In genomic region chr9:131271016-131271273, GRCh38 we compare ENCODE assay signal across 9 cellular contexts. TPM values are rescaled to one million over a fixed set of nuclear protein-coding genes. Genes with fewer than 3 reads are reported as not detected.
DNase-seq lines count a peak whose midpoint lies in the region; ATAC-seq and TF ChIP-seq lines count a peak whose summit lies in the region.
"Not testable (repeated sequence)": the region's sequence is repeated elsewhere in the genome, so short reads cannot be mapped to it uniquely, and the experiment has no call there.
"Had no signal": no experiment of that assay in that cellular context is flagged by ENCODE, and none has a peak within 500 bp of the region (broad histone marks: within the 10 kb centered on the region; RNA-seq: fewer than 3 reads in every experiment).

No MANE protein-coding gene starts in this region.

- peaks cover 71% of the 10 kb centered on the region for H3K4me1 ChIP-seq in CD4-positive, CD25-positive, alpha-beta regulatory T cell (ENCODE audit: control insufficient read depth, insufficient read depth, low read length, poor library complexity, severe bottlenecking)
- H3K4me1 ChIP-seq in Loucy (ENCODE audit: insufficient read depth, low read length, poor library complexity, severe bottlenecking) (peaks cover 86% of the 10 kb centered on the region), psoas muscle (peaks cover 86% of the 10 kb centered on the region), testis (peaks cover 69% of the 10 kb centered on the region)
- not testable (repeated sequence) for H3K4me1 ChIP-seq in liver (ENCODE audit: control insufficient read depth in 4 of 4, insufficient read depth in 4 of 4, low read length in 3 of 4)

- H2AFZ ChIP-seq in Loucy (ENCODE audit: low read length), result not testable (repeated sequence)

- H3K4me3 ChIP-seq in CD4-positive, CD25-positive, alpha-beta regulatory T cell (ENCODE audit: low read depth, low read length), result peak overlapping the region; percentile 96
- peak overlapping the region; percentile 73 for H3K4me3 ChIP-seq in Loucy (ENCODE audit: low read length, poor library complexity, severe bottlenecking)
- H3K4me3 ChIP-seq in liver (ENCODE audit: low read depth in 1 of 3, low read length in 3 of 3); testis: not testable (repeated sequence)
- H3K4me3 ChIP-seq in psoas muscle, result peak overlapping the region; percentile 22

- TF ChIP-seq POLR2A in testis (IDR thresholded peaks at IDR 0.05), result not testable (repeated sequence)

- not testable (repeated sequence) for ATAC-seq in CD4-positive, CD25-positive, alpha-beta regulatory T cell (ENCODE audit: low read depth in 2 of 2); effector memory CD8-positive, alpha-beta T cell (replicated peaks); psoas muscle

- CTCF ChIA-PET in activated CD4-positive, alpha-beta memory T cell treated with anti-CD3 and anti-CD28 coated beads for 36 hours (lab: Charles Lee), result interaction anchor here (1.4 to 11.5 kb wide), 2 partner anchors 15 to 66 kb away, joined by 5 to 109 read pairs; no protein-coding TSS in a partner anchor

- H3K27me3 ChIP-seq in CD4-positive, CD25-positive, alpha-beta regulatory T cell (ENCODE audit: control insufficient read depth, insufficient read depth, low read length); Loucy (ENCODE audit: insufficient read depth, low read length, poor library complexity, severe bottlenecking); liver (ENCODE audit: control insufficient read depth in 4 of 4, insufficient read depth in 4 of 4, low read length in 3 of 4); psoas muscle (ENCODE audit: insufficient read depth in 3 of 3, low read length in 2 of 3); testis: not testable (repeated sequence)

- H3K36me3 ChIP-seq in CD4-positive, CD25-positive, alpha-beta regulatory T cell (ENCODE audit: control insufficient read depth, insufficient read depth, low read length); Loucy (ENCODE audit: insufficient read depth, low read length); liver (ENCODE audit: control insufficient read depth in 4 of 4, insufficient read depth in 3 of 4, low read depth in 1 of 4, low read length in 3 of 4); psoas muscle (ENCODE audit: insufficient read depth in 1 of 2, low read depth in 1 of 2); testis (ENCODE audit: low read depth, missing control alignments): not testable (repeated sequence)

- not testable (repeated sequence) for H3K9me3 Mint-ChIP-seq in CD4-positive, CD25-positive, alpha-beta regulatory T cell; activated CD4-positive, alpha-beta memory T cell treated with anti-CD3 and anti-CD28 coated beads for 36 hours; activated naive CD8-positive, alpha-beta T cell (ENCODE audit: low read depth); effector memory CD8-positive, alpha-beta T cell

- WGBS in liver, result 79% methylated on average over 1 of the region's 1 CpG
- WGBS in psoas muscle, 3 donors, result 73 to 83% (median 82%) methylated on average over 1 of the region's 1 CpG
- 100% methylated on average over 1 of the region's 1 CpG; no CpG with 5 or more reads in 1 of the 2 donors for WGBS in testis, 2 donors

- peak overlapping the region; percentile 77 for H3K9ac ChIP-seq in Loucy (ENCODE audit: low read depth, low read length, poor library complexity, severe bottlenecking)
- not testable (repeated sequence) for H3K9ac ChIP-seq in liver (ENCODE audit: low read depth in 1 of 2, low read length in 2 of 2)

- H3K36me3 Mint-ChIP-seq in CD4-positive, CD25-positive, alpha-beta regulatory T cell, result peaks cover 43% of the 10 kb centered on the region
- peaks cover 46% of the 10 kb centered on the region for H3K36me3 Mint-ChIP-seq in activated CD4-positive, alpha-beta memory T cell treated with anti-CD3 and anti-CD28 coated beads for 36 hours
- H3K36me3 Mint-ChIP-seq in activated naive CD8-positive, alpha-beta T cell, result not testable (repeated sequence)
- H3K36me3 Mint-ChIP-seq in effector memory CD8-positive, alpha-beta T cell (ENCODE audit: insufficient read depth), result peaks cover 76% of the 10 kb centered on the region

- H3F3A ChIP-seq in Loucy (ENCODE audit: low read depth), result not testable (repeated sequence)

- H3K9me2 ChIP-seq in Loucy (replicated peaks; ENCODE audit: low read depth, low read length), result not testable (repeated sequence)

- intact Hi-C loops in activated CD4-positive, alpha-beta memory T cell treated with anti-CD3 and anti-CD28 coated beads for 36 hours (cut with micrococcal nuclease), result loop anchor here (5.0 kb wide), 5 partner anchors 94 to 461 kb away; partner anchors contain the start of gene NUP214
- intact Hi-C loops in psoas muscle (cut with DNase I); testis (cut with DNase I; ENCODE audit: low total_unique reads): not testable (repeated sequence)

- peak overlapping the region; percentile 90 for H3K4me2 ChIP-seq in Loucy (ENCODE audit: low read depth, low read length, poor library complexity, severe bottlenecking)

- not testable (repeated sequence) for H4K20me1 ChIP-seq in Loucy (ENCODE audit: insufficient read depth, low read length, poor library complexity, severe bottlenecking)

- peaks cover 97% of the 10 kb centered on the region for H3K79me2 ChIP-seq in Loucy (ENCODE audit: insufficient read depth, low read length)

- H3K27ac ChIP-seq in CD4-positive, CD25-positive, alpha-beta regulatory T cell (ENCODE audit: insufficient read depth, low read length, poor library complexity, severe bottlenecking), result peak overlapping the region; percentile 90
- H3K27ac ChIP-seq in liver (ENCODE audit: low read depth in 1 of 2, low read length in 2 of 2), result peak overlapping the region; percentile 46 to 68
- peak overlapping the region; percentile 98 for H3K27ac ChIP-seq in psoas muscle
- peak overlapping the region; percentile 58 to 62 for H3K27ac ChIP-seq in testis

- DNase-seq in CD4-positive, CD25-positive, alpha-beta regulatory T cell; activated CD4-positive, alpha-beta memory T cell treated with anti-CD3 and anti-CD28 coated beads for 36 hours; effector memory CD8-positive, alpha-beta T cell; psoas muscle; testis: not testable (repeated sequence)

- POLR2A ChIA-PET in activated CD4-positive, alpha-beta memory T cell treated with anti-CD3 and anti-CD28 coated beads for 36 hours (lab: Charles Lee), result interaction anchor here (1.1 to 11.6 kb wide), 4 partner anchors 17 to 146 kb away, joined by 3 to 180 read pairs (median 6); partner anchors contain the start of gene NUP214

- peaks cover 10 to 61% (median 40%) of the 10 kb centered on the region in 4 donors for H3K4me1 Mint-ChIP-seq in CD4-positive, CD25-positive, alpha-beta regulatory T cell
- peaks cover 52% of the 10 kb centered on the region for H3K4me1 Mint-ChIP-seq in activated CD4-positive, alpha-beta memory T cell treated with anti-CD3 and anti-CD28 coated beads for 36 hours (ENCODE audit: low read depth)
- peaks cover 55% of the 10 kb centered on the region for H3K4me1 Mint-ChIP-seq in activated naive CD8-positive, alpha-beta T cell (ENCODE audit: low read depth)
- H3K4me1 Mint-ChIP-seq in effector memory CD8-positive, alpha-beta T cell (ENCODE audit: low read depth in 2 of 2), result peaks cover 48 to 60% of the 10 kb centered on the region in 2 donors

- H3K4me3 Mint-ChIP-seq in CD4-positive, CD25-positive, alpha-beta regulatory T cell, result peak overlapping the region; percentile 97 to 100 (median 100)
- peak overlapping the region; percentile 99 for H3K4me3 Mint-ChIP-seq in activated CD4-positive, alpha-beta memory T cell treated with anti-CD3 and anti-CD28 coated beads for 36 hours
- peak overlapping the region; percentile 97 for H3K4me3 Mint-ChIP-seq in activated naive CD8-positive, alpha-beta T cell
- H3K4me3 Mint-ChIP-seq in effector memory CD8-positive, alpha-beta T cell, result peak overlapping the region; percentile 97

- H3K27ac Mint-ChIP-seq in CD4-positive, CD25-positive, alpha-beta regulatory T cell, result peak overlapping the region; percentile 98 to 100 (median 98)
- H3K27ac Mint-ChIP-seq in activated CD4-positive, alpha-beta memory T cell treated with anti-CD3 and anti-CD28 coated beads for 36 hours, result peak overlapping the region; percentile 97
- peak overlapping the region; percentile 97 for H3K27ac Mint-ChIP-seq in activated naive CD8-positive, alpha-beta T cell
- peak overlapping the region; percentile 98 for H3K27ac Mint-ChIP-seq in effector memory CD8-positive, alpha-beta T cell

- H3K9me3 ChIP-seq in CD4-positive, CD25-positive, alpha-beta regulatory T cell (ENCODE audit: control insufficient read depth in 2 of 2, low read length in 2 of 2); Loucy (ENCODE audit: insufficient read depth, low read depth, low read length); liver (ENCODE audit: control insufficient read depth in 4 of 4, low read length in 3 of 4); psoas muscle; testis: not testable (repeated sequence)

- TF ChIP-seq RAD21 in liver (IDR thresholded peaks at IDR 0.05), result not testable (repeated sequence)

- not testable (repeated sequence) for TF ChIP-seq CTCF in Loucy (conservative IDR thresholded peaks at IDR 0.05; ENCODE audit: low read length); liver (IDR thresholded peaks at IDR 0.05; ENCODE audit: low read depth, low read length, missing input control); psoas muscle (IDR thresholded peaks at IDR 0.05); testis (IDR thresholded peaks at IDR 0.05)

- peaks cover 13% of the 10 kb centered on the region for H3K27me3 Mint-ChIP-seq in CD4-positive, CD25-positive, alpha-beta regulatory T cell
- H3K27me3 Mint-ChIP-seq in activated CD4-positive, alpha-beta memory T cell treated with anti-CD3 and anti-CD28 coated beads for 36 hours; activated naive CD8-positive, alpha-beta T cell; effector memory CD8-positive, alpha-beta T cell: not testable (repeated sequence)

RNA-seq across cellular contexts. Expression of gene FAM78A, which starts 5.4 kb away (rescaled TPM):
- 95.6 TPM for total RNA-seq in CD4-positive, CD25-positive, alpha-beta regulatory T cell
- polyA plus RNA-seq in CD4-positive, CD25-positive, alpha-beta regulatory T cell, result 10 to 100 TPM; 16.6 to 23.0 (median 17.7) TPM
- 10 to 100 TPM; 34.0 to 36.2 TPM for total RNA-seq in activated CD4-positive, alpha-beta memory T cell treated with anti-CD3 and anti-CD28 coated beads for 36 hours
- total RNA-seq in liver (1 to 10 TPM; 2.1 to 6.6 TPM), psoas muscle (10 to 100 TPM in 3 of 4 donors, 1 to 10 TPM in 1; 6.1 to 17.6 (median 14.2) TPM), testis (10 to 100 TPM; 29.7 to 30.8 TPM)
- polyA plus RNA-seq in liver (1 to 10 TPM in 1 of 2 donors, under 1 TPM in 1; 0.25 to 1.2 TPM), psoas muscle (10 to 100 TPM in 1 of 3 donors, 1 to 10 TPM in 2; 4.3 to 11.5 (median 5.3) TPM), testis (ENCODE audit: insufficient read depth, low read depth, low replicate concordance) (48.0 TPM)
- polyA plus RNA-seq: hepatocyte had no signal

RNA-seq across cellular contexts. Expression of gene PLPP7, which starts 18.6 kb away (rescaled TPM):
- total RNA-seq in CD4-positive, CD25-positive, alpha-beta regulatory T cell, result not detected
- not detected for polyA plus RNA-seq in CD4-positive, CD25-positive, alpha-beta regulatory T cell
- not detected for total RNA-seq in activated CD4-positive, alpha-beta memory T cell treated with anti-CD3 and anti-CD28 coated beads for 36 hours
- total RNA-seq in liver (under 1 TPM; 0.51 to 0.59 TPM), psoas muscle (100 to 1,000 TPM in 2 of 4 donors, 10 to 100 TPM in 2; 31.0 to 131 (median 94.5) TPM), testis (10 to 100 TPM; 23.9 to 29.9 TPM)
- polyA plus RNA-seq in liver (under 1 TPM in 1 of 2 donors, not detected in 1; 0.18 TPM), psoas muscle (100 to 1,000 TPM in 1 of 3 donors, 10 to 100 TPM in 2; 19.4 to 156 (median 90.5) TPM), testis (ENCODE audit: insufficient read depth, low read depth, low replicate concordance) (8.6 TPM)

Comparison
In these comparisons a context has a peak if more than half of its experiments do, and no peak if none do; other contexts are left out.
1. RNA of gene PLPP7, which starts 18.6 kb away (total RNA-seq): 31.0 to 131 TPM in psoas muscle and 23.9 to 29.9 TPM in testis; 0.51 to 0.59 TPM in liver, not detected in CD4-positive, CD25-positive, alpha-beta regulatory T cell (single experiment) and not detected in activated CD4-positive, alpha-beta memory T cell treated with anti-CD3 and anti-CD28 coated beads for 36 hours; every median in the first group is over 10 times any median in the second.
2. Peak in every context shown above with its lines, with median percentiles within 50 percentile points of each other: H3K27ac ChIP-seq, H3K27ac Mint-ChIP-seq and H3K4me3 Mint-ChIP-seq.